ENCODE assay signal across 9 cellular contexts in the genomic region with DNA sequence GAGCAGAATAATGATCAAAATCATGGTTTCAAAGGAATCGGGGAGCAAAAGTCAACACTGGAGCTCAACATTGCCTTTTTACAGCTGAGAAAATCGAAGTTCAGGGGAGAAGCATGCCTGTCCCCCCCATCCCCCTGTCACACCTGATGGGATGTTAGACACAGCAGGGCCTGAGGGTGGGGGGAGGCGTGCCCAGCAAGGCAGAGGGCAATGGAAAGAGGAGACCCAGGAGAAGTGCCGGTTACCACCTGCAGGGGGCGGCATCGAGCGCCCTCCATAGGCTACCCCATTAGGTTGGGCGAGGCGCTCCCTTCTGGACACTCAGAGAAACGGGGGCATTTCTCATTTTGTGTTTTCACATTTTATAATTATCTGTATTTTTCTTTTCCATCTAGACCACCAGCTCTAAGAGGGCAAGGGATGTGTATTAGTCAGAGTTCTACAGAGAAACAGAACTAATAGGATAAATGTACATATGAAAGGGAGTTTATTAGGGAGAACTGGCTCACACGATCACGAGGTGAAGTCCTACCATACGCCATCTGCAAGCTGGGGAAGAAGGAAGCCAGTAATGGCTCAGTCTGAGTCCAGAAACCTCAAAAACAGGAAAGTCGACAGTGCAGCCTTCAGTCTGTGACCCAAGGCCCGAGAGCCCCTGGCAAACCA.
DNase-seq lines count a peak whose midpoint lies in the region; ATAC-seq and TF ChIP-seq lines count a peak whose summit lies in the region.
"Had no signal": no experiment of that assay in that cellular context is flagged by ENCODE, and none has a peak within 500 bp of the region (broad histone marks: within the 10 kb centered on the region; RNA-seq: fewer than 3 reads in every experiment).

No MANE protein-coding gene starts in this region.

- CTCF ChIA-PET in Calu3 (lab: Charles Lee): no interaction called here

- H3K27me3 Mint-ChIP-seq in Calu3 (ENCODE audit: unreplicated experiment): no peaks in the 10 kb centered on the region

- intact Hi-C loops in Calu3 (cut with micrococcal nuclease; ENCODE audit: unreplicated experiment): no loop called here

- BruUV-seq in Calu3 (replicated peaks; lab: Mats Ljungman, UMichigan): no TSS peak

- no peak overlapping the region for H3K4me3 Mint-ChIP-seq in Calu3 (ENCODE audit: low read depth, unreplicated experiment)
- H3K4me3 Mint-ChIP-seq: activated naive CD8-positive, alpha-beta T cell had no signal

- peak; percentile 99 for ATAC-seq in GM18870 (IDR thresholded peaks at IDR 0.05; ENCODE audit: unreplicated experiment)
- ATAC-seq in HG02981 (IDR thresholded peaks at IDR 0.05; ENCODE audit: unreplicated experiment): peak; percentile 100

- DNase-seq in Calu3 (peak; percentile 51), NCI-H460 (ENCODE audit: extremely low read depth, low read depth) (peak; percentile 26), activated T-cell treated with anti-CD3 and anti-CD28 coated beads for 1 hour (ENCODE audit: low read depth) (peak; percentile 14), iPS DF 4.7 (ENCODE audit: extremely low read depth, low spot score) (peak; percentile 33), epidermal melanocyte (ENCODE audit: insufficient read length, low spot score) (no peak)
- DNase-seq in stimulated activated CD8-positive, alpha-beta memory T cell treated with anti-CD3 and anti-CD28 coated beads, Interleukin-7, amount 100 ng/mL, for 48 hours (ENCODE audit: extremely low read depth in 1 of 2, low read depth in 1 of 2): peak; percentile 18 to 44

- H3K9me3 Mint-ChIP-seq in Calu3 (ENCODE audit: low read depth, unreplicated experiment): peaks cover 11% of the 10 kb centered on the region

- H3K4me1 Mint-ChIP-seq in Calu3 (ENCODE audit: low read depth, unreplicated experiment): no peaks in the 10 kb centered on the region

- no peaks in the 10 kb centered on the region for H3K36me3 Mint-ChIP-seq in Calu3 (ENCODE audit: insufficient read depth, unreplicated experiment)
- H3K36me3 Mint-ChIP-seq: activated naive CD8-positive, alpha-beta T cell had no signal

- TF ChIP-seq CTCF in Calu3 (IDR thresholded peaks at IDR 0.05; ENCODE audit: unreplicated experiment): peak; percentile 44

- no peak overlapping the region for H3K27ac Mint-ChIP-seq in Calu3 (ENCODE audit: unreplicated experiment)
- H3K27ac Mint-ChIP-seq: activated naive CD8-positive, alpha-beta T cell had no signal
